ENCODE assay signal across 1 cellular context in the genomic region with DNA sequence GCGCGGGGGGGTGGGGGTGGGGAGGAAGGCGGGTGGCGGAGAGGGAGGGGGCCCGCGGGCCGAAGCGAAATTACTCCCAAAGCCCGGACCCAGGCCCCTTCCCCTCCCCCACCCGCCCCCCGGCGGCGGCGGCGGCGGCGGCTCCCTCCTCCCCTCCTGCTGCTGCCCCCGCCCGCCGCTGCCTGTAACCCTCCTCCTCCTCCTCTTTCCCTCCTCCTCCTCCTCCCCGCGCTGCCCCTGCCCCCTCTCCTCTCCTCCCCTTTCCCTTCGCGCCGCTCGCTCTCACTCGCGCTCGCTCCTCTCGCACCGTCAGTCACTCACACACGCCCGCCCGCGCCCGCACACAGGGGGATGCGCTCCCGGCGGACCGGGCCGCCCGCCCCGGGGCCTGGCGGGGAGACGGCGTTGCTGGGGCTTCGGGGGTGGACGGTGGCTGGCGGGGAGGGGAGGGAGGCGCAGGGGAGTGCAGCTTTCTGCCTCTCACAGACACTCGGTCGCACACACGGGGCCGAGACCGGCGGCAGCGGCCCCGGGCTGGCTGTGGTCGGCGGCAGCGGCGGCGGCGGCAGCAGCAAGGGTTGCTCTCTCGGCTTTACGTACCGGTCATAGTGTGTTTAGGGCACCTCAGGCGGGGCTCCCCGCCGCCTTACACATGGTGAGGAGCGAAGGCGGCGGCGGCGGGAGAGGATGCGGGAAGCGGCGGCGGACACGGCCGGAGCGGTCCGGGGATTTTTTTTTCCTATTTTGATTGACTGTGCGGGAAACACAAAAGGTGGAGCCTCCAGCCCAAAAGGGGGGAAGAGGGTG.
TF ChIP-seq lines count a peak whose summit lies in the region.

No MANE protein-coding gene starts in this region.

TF ChIP-seq in WTC11, 78 proteins besides CTCF, POLR2A, EP300 and RAD21 (continued from another document):
- TF ChIP-seq, protein P1, sequence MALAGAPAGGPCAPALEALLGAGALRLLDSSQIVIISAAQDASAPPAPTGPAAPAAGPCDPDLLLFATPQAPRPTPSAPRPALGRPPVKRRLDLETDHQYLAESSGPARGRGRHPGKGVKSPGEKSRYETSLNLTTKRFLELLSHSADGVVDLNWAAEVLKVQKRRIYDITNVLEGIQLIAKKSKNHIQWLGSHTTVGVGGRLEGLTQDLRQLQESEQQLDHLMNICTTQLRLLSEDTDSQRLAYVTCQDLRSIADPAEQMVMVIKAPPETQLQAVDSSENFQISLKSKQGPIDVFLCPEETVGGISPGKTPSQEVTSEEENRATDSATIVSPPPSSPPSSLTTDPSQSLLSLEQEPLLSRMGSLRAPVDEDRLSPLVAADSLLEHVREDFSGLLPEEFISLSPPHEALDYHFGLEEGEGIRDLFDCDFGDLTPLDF (CRISPR knock-in tag; IDR thresholded peaks at IDR 0.05): 0 out of 2 replicates have a peak, but pooled peaks have one; percentile 14
- no peak for TF ChIP-seq ZNF416 (CRISPR knock-in tag; IDR thresholded peaks at IDR 0.05)
- TF ChIP-seq IRF2 (CRISPR knock-in tag; IDR thresholded peaks at IDR 0.05; ENCODE audit: borderline replicate concordance, low read depth): no peak
- no peak for TF ChIP-seq HMGA2 (CRISPR knock-in tag; IDR thresholded peaks at IDR 0.05)
- no peak for TF ChIP-seq ZBTB21 (CRISPR knock-in tag; IDR thresholded peaks at IDR 0.05; ENCODE audit: borderline replicate concordance)
- no peak for TF ChIP-seq KAT7 (CRISPR knock-in tag; IDR thresholded peaks at IDR 0.05; ENCODE audit: borderline replicate concordance)
- TF ChIP-seq ELF4 (CRISPR knock-in tag; IDR thresholded peaks at IDR 0.05; ENCODE audit: low read depth): no peak
- TF ChIP-seq, protein P2, sequence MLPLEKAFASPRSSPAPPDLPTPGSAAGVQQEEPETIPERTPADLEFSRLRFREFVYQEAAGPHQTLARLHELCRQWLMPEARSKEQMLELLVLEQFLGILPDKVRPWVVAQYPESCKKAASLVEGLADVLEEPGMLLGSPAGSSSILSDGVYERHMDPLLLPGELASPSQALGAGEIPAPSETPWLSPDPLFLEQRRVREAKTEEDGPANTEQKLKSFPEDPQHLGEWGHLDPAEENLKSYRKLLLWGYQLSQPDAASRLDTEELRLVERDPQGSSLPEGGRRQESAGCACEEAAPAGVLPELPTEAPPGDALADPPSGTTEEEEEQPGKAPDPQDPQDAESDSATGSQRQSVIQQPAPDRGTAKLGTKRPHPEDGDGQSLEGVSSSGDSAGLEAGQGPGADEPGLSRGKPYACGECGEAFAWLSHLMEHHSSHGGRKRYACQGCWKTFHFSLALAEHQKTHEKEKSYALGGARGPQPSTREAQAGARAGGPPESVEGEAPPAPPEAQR (CRISPR knock-in tag; IDR thresholded peaks at IDR 0.05): no peak
- TF ChIP-seq ESRRA (CRISPR knock-in tag; IDR thresholded peaks at IDR 0.05; ENCODE audit: borderline replicate concordance): no peak
- no peak for TF ChIP-seq SP1 (CRISPR knock-in tag; conservative IDR thresholded peaks at IDR 0.05)
- TF ChIP-seq JUN (CRISPR knock-in tag; IDR thresholded peaks at IDR 0.05): peak; percentile 55; the same call in 1 of the 2 replicates
- TF ChIP-seq ZNF232 (CRISPR knock-in tag; IDR thresholded peaks at IDR 0.05): no peak
- TF ChIP-seq, protein P3, sequence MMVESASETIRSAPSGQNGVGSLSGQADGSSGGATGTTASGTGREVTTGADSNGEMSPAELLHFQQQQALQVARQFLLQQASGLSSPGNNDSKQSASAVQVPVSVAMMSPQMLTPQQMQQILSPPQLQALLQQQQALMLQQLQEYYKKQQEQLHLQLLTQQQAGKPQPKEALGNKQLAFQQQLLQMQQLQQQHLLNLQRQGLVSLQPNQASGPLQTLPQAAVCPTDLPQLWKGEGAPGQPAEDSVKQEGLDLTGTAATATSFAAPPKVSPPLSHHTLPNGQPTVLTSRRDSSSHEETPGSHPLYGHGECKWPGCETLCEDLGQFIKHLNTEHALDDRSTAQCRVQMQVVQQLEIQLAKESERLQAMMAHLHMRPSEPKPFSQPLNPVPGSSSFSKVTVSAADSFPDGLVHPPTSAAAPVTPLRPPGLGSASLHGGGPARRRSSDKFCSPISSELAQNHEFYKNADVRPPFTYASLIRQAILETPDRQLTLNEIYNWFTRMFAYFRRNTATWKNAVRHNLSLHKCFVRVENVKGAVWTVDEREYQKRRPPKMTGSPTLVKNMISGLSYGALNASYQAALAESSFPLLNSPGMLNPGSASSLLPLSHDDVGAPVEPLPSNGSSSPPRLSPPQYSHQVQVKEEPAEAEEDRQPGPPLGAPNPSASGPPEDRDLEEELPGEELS (CRISPR knock-in tag; IDR thresholded peaks at IDR 0.05): 0 out of 2 replicates have a peak, but pooled peaks have one; percentile 23
- TF ChIP-seq, protein P4, sequence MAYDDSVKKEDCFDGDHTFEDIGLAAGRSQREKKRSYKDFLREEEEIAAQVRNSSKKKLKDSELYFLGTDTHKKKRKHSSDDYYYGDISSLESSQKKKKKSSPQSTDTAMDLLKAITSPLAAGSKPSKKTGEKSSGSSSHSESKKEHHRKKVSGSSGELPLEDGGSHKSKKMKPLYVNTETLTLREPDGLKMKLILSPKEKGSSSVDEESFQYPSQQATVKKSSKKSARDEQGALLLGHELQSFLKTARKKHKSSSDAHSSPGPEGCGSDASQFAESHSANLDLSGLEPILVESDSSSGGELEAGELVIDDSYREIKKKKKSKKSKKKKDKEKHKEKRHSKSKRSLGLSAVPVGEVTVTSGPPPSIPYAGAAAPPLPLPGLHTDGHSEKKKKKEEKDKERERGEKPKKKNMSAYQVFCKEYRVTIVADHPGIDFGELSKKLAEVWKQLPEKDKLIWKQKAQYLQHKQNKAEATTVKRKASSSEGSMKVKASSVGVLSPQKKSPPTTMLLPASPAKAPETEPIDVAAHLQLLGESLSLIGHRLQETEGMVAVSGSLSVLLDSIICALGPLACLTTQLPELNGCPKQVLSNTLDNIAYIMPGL (CRISPR knock-in tag; IDR thresholded peaks at IDR 0.05): no peak; the same call in 1 of the 2 replicates
- TF ChIP-seq ZNF396 (CRISPR knock-in tag; IDR thresholded peaks at IDR 0.05; ENCODE audit: borderline replicate concordance): no peak
- TF ChIP-seq RORB (CRISPR knock-in tag; IDR thresholded peaks at IDR 0.05): no peak
- peak; percentile 92 for TF ChIP-seq ZNF263 (CRISPR knock-in tag; IDR thresholded peaks at IDR 0.05; ENCODE audit: low read depth)
- no peak for TF ChIP-seq FOXJ3 (CRISPR knock-in tag; IDR thresholded peaks at IDR 0.05; ENCODE audit: borderline replicate concordance)
- no peak for TF ChIP-seq GTF2I (CRISPR knock-in tag; conservative IDR thresholded peaks at IDR 0.05)
